8 cellular contexts compared by ENCODE assay signal in the genomic region with DNA sequence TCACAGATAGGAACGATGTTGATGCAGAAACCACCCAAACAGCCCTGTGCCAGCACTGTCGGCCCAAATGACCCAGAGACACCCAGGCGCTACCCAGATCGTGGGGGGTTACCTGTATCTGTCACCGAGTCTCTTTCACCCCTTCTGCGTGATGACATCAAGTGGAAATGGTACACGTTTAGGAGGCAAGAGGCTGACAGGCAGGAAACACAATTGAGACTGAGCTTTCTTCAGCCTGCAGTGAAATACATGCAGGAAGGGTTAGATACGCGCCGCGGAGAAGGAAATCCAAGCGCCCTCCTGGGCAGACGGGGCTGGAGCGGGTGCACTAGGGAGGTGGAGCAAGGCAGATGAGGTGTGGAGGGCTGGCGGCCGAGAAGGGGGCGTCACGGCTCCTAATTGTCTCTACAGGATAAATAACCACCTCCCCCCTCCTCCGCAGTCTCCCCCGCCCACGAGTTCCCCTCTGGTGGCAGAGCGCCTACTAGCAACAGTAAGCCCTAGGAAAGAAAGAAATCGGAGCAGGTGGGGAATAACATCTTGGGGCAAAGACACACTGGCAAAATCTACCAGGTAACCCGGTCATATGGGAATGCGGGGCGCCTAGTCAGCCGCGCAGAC. TPM values are rescaled to one million over a fixed set of nuclear protein-coding genes. Genes with fewer than 3 reads are reported as not detected.
DNase-seq lines count a peak whose midpoint lies in the region; ATAC-seq and TF ChIP-seq lines count a peak whose summit lies in the region.

A gene with protein sequence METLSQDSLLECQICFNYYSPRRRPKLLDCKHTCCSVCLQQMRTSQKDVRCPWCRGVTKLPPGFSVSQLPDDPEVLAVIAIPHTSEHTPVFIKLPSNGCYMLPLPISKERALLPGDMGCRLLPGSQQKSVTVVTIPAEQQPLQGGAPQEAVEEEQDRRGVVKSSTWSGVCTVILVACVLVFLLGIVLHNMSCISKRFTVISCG (minus strand): TSS at position 325 of the 621 bp plus-strand sequence. CDS start 76,544 bp downstream, outside the sequence.

- no peak for TF ChIP-seq CTCF in esophagus muscularis mucosa (IDR thresholded peaks at IDR 0.05)
- no peak for TF ChIP-seq CTCF in testis (IDR thresholded peaks at IDR 0.05)

- H3K27me3 ChIP-seq in esophagus muscularis mucosa (peaks cover 0 to 21% (median 0%) of the 10 kb centered on the region in 4 donors), muscle layer of colon (ENCODE audit: control insufficient read depth in 1 of 2, insufficient read depth in 2 of 2, low read length in 2 of 2) (no peaks in the 10 kb centered on the region), testis (no peaks in the 10 kb centered on the region)

- peak within 1 kb of the TSS; percentile 72 to 78 (median 76) for H3K27ac ChIP-seq in esophagus muscularis mucosa (replicated peaks in 1 of 4)
- H3K27ac ChIP-seq in muscle layer of colon (ENCODE audit: low read depth, low read length) = peak within 1 kb of the TSS; percentile 52
- H3K27ac ChIP-seq in testis = peak within 1 kb of the TSS; percentile 91 to 95

- TF ChIP-seq POLR2A in esophagus muscularis mucosa (IDR thresholded peaks at IDR 0.05; ENCODE audit: low read depth) = no peak
- no peak for TF ChIP-seq POLR2A in testis (IDR thresholded peaks at IDR 0.05)

- no peak for ATAC-seq in GM18867 (IDR thresholded peaks at IDR 0.05; ENCODE audit: unreplicated experiment)
- no peak for ATAC-seq in GM18498 (IDR thresholded peaks at IDR 0.05; ENCODE audit: unreplicated experiment)

- peaks cover 11 to 33% (median 31%) of the 10 kb centered on the region in 4 donors for H3K4me1 ChIP-seq in esophagus muscularis mucosa
- peaks cover 17% of the 10 kb centered on the region for H3K4me1 ChIP-seq in muscle layer of colon (ENCODE audit: insufficient read depth, low read length)
- peaks cover 3% of the 10 kb centered on the region for H3K4me1 ChIP-seq in testis

- intact Hi-C loops in esophagus muscularis mucosa (cut with DNase I) (loop anchor here (5.0 kb wide), 1 partner anchor 255 kb away; no protein-coding TSS in a partner anchor), testis (cut with DNase I; ENCODE audit: low total_unique reads) (loop anchor here (10.0 kb wide), 1 partner anchor 158 kb away; no protein-coding TSS in a partner anchor)

- H3K36me3 ChIP-seq in esophagus muscularis mucosa (peaks cover 0 to 18% (median 0%) of the 10 kb centered on the region in 4 donors), muscle layer of colon (ENCODE audit: insufficient read depth, low read length) (no peaks in the 10 kb centered on the region), testis (ENCODE audit: low read depth, missing control alignments) (no peaks in the 10 kb centered on the region)

- H3K9me3 ChIP-seq in esophagus muscularis mucosa (no peaks in the 10 kb centered on the region), muscle layer of colon (ENCODE audit: low read length) (no peaks in the 10 kb centered on the region), testis (no peaks in the 10 kb centered on the region)

- H3K4me3 ChIP-seq in esophagus muscularis mucosa = peak within 1 kb of the TSS; percentile 76 to 95 (median 83)
- peak within 1 kb of the TSS; percentile 48 to 64 for H3K4me3 ChIP-seq in muscle layer of colon (ENCODE audit: low read depth in 1 of 2, low read length in 2 of 2)
- peak within 1 kb of the TSS; percentile 91 to 97 for H3K4me3 ChIP-seq in testis

- H3K9ac ChIP-seq in muscle layer of colon (ENCODE audit: low read length) = no peak within 1 kb of the TSS

- DNase-seq in CD1c-positive myeloid dendritic cell (ENCODE audit: extremely low spot score) (peak; percentile 12), NCI-H1092 treated with DMSO at 0.1 percent for 48 hours (lab: John Stamatoyannopoulos, UW) (peak; percentile 75), activated T-cell treated with anti-CD3 and anti-CD28 coated beads for 48 hours (ENCODE audit: low read depth) (peak; percentile 1), esophagus muscularis mucosa (ENCODE audit: extremely low spot score) (peak; percentile 89), testis (peak; percentile 55)

- TF ChIP-seq EP300 in esophagus muscularis mucosa (IDR thresholded peaks at IDR 0.05) = no peak

- WGBS in esophagus muscularis mucosa = 9% methylated on average over 26 of the region's 28 CpGs
- WGBS in testis, 2 donors = 2 to 3% methylated on average over 21 to 28 of the region's 28 CpGs

RNA-seq across cellular contexts. Expression of the gene that starts here (rescaled TPM):
- 10 to 100 TPM in 2 of 4 donors, 1 to 10 TPM in 2; 4.6 to 14.3 (median 7.7) TPM for total RNA-seq in esophagus muscularis mucosa
- total RNA-seq in testis = 10 to 100 TPM; 10.8 to 20.3 TPM
- polyA plus RNA-seq in testis (ENCODE audit: insufficient read depth, low read depth, low replicate concordance) = 2.3 TPM

Comparison
In these comparisons a context has a peak if more than half of its experiments do, and no peak if none do; other contexts are left out.
1. DNase-seq: peak in every context shown above with its lines; median percentile 89 in esophagus muscularis mucosa; 75 in NCI-H1092 treated with DMSO at 0.1 percent for 48 hours; 55 in testis; 12 in CD1c-positive myeloid dendritic cell; 1 in activated T-cell treated with anti-CD3 and anti-CD28 coated beads for 48 hours.